Comparison of ENCODE assay signal across 8 cellular contexts in the genomic region with DNA sequence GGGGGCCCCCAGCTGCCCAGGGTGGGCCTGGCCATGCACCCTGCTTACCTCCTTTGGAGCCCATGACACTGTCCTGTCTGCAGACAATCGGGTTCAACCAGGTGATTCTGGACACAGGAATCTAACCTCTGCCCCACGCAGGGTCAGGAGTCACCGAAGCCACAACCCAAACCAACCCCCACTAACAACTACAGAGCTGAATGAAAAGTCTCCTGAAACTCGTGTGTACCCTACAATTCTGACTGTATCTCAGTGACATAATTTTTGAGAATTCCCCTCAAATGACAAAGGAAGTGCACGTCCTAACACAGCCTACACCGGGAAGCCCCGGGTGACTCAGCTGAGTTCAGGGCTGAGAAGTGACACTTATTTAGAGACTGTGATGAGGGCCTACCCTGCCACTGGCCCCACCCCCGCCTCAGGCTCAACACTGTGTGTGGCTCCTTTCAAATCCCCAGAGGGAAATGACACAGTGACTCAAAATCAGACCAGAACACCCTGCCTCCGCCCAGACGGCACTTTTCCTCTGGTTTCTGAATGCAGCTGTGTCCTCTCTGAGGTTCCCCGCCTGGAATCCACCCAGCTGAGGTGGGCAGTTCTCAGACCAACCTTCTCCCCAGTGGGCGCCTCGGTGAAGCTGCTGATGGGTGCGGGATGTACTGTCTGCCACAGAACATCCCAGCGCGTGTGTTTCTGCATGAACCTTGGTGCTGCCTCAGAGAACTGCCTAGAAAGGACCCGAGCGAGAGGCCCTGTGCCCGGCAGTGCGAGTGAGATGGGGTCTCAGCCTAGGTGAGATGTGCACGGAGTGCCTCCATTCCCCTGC. TPM values are rescaled to one million over a fixed set of nuclear protein-coding genes. Genes with fewer than 3 reads are reported as not detected.
DNase-seq lines count a peak whose midpoint lies in the region; ATAC-seq, FAIRE-seq and TF ChIP-seq lines count a peak whose summit lies in the region.

No MANE protein-coding gene starts in this region.

- no peak overlapping the region for H2AFZ ChIP-seq in endothelial cell of umbilical vein (ENCODE audit: low read depth, low read length)

- peak overlapping the region; percentile 40 for H3K9ac ChIP-seq in endothelial cell of umbilical vein (replicated peaks; ENCODE audit: extremely low read depth, insufficient read depth, low read length)

- intact Hi-C loops in endothelial cell of umbilical vein (cut with micrococcal nuclease): no loop called here
- intact Hi-C loops in spleen (cut with DNase I; ENCODE audit: low total_unique reads): no loop called here

- TF ChIP-seq CTCF in endothelial cell of umbilical vein (IDR thresholded peaks at IDR 0.05; ENCODE audit: extremely low read depth in 1 of 2, insufficient read depth in 1 of 2, low read depth in 1 of 2, low read length in 2 of 2): no peak
- TF ChIP-seq CTCF in spleen (IDR thresholded peaks at IDR 0.05 in 8 of 11, conservative IDR thresholded peaks at IDR 0.05 in 3 of 11): no peak

- H3K9me3 ChIP-seq in endothelial cell of umbilical vein (replicated peaks; ENCODE audit: control insufficient read depth, insufficient read depth, low read length) (no peaks in the 10 kb centered on the region), spleen (no peaks in the 10 kb centered on the region)

- BruUV-seq in endothelial cell of umbilical vein (replicated peaks; lab: Mats Ljungman, UMichigan): no TSS peak

- H3K4me1 ChIP-seq in endothelial cell of umbilical vein (ENCODE audit: control insufficient read depth, extremely low read depth, insufficient read depth, low read length) (peaks cover 20% of the 10 kb centered on the region), spleen (peaks cover 21 to 76% (median 34%) of the 10 kb centered on the region in 6 donors)

- no peak overlapping the region for H3K4me3 ChIP-seq in endothelial cell of umbilical vein (replicated peaks in 1 of 3; ENCODE audit: insufficient read depth in 1 of 3, low read depth in 1 of 3, low read length in 3 of 3)
- peak overlapping the region in 1 of 8 donors; percentile 25 for H3K4me3 ChIP-seq in spleen

- H3K4me2 ChIP-seq in endothelial cell of umbilical vein (ENCODE audit: insufficient read depth, low read length): peak overlapping the region; percentile 8

- H3K79me2 ChIP-seq in endothelial cell of umbilical vein (ENCODE audit: control insufficient read depth, insufficient read depth, low read length): peaks cover 13% of the 10 kb centered on the region

- H4K20me1 ChIP-seq in endothelial cell of umbilical vein (replicated peaks; ENCODE audit: control insufficient read depth, extremely low read depth, insufficient read depth, low read length): no peaks in the 10 kb centered on the region

- DNase-seq in CD1c-positive myeloid dendritic cell (ENCODE audit: extremely low spot score) (peak; percentile 97), endothelial cell of umbilical vein (ENCODE audit: low read depth, low spot score) (peak; percentile 54), spleen (peak; percentile 90), midbrain (lab: John Stamatoyannopoulos, UW) (no peak), mesenteric fat pad (ENCODE audit: low spot score) (no peak)
- DNase-seq in activated CD4-positive, alpha-beta T cell treated with anti-CD3 and anti-CD28 coated beads, Interleukin-2, amount 50 U/mL, for 24 hours (ENCODE audit: low read depth in 1 of 2, low spot score in 1 of 2): peak; percentile 76 to 93

- H3K9me1 ChIP-seq in endothelial cell of umbilical vein (replicated peaks; ENCODE audit: control insufficient read depth, extremely low read depth, insufficient read depth, low read length): no peaks in the 10 kb centered on the region

- ATAC-seq in GM19463 (IDR thresholded peaks at IDR 0.05; ENCODE audit: unreplicated experiment) (peak; percentile 95), HG03571 (IDR thresholded peaks at IDR 0.05; ENCODE audit: unreplicated experiment) (peak; percentile 86)

- dilution Hi-C loops in endothelial cell of umbilical vein (cut with MboI; ENCODE audit: extremely low pct_ligation_motif_present, low sequenced_read_pairs): no loop called here

- CTCF ChIA-PET in endothelial cell of umbilical vein (lab: Charles Lee): interaction anchor here (1.0 to 1.5 kb wide), 3 partner anchors 10 to 115 kb away, joined by 3 to 5 read pairs (median 4); partner anchors contain the start of gene TNIP2

- H3K27ac ChIP-seq in endothelial cell of umbilical vein (ENCODE audit: insufficient read depth, low read depth, low read length) (peak overlapping the region; percentile 77), spleen (peak overlapping the region; percentile 23 to 88 (median 74))

- no peak for TF ChIP-seq POLR2A in endothelial cell of umbilical vein (IDR thresholded peaks at IDR 0.05; ENCODE audit: low read depth, low read length)
- no peak for TF ChIP-seq POLR2A in spleen (IDR thresholded peaks at IDR 0.05)

- WGBS in spleen, 5 donors: 23 to 58% (median 55%) methylated on average over 17 to 21 of the region's 21 CpGs

- H3K36me3 ChIP-seq in endothelial cell of umbilical vein (ENCODE audit: control insufficient read depth in 2 of 2, extremely low read depth in 1 of 2, insufficient read depth in 2 of 2, low read length in 2 of 2): peaks cover 7 to 44% of the 10 kb centered on the region in 2 experiments
- peaks cover 0 to 86% (median 54%) of the 10 kb centered on the region in 6 donors for H3K36me3 ChIP-seq in spleen

- FAIRE-seq in endothelial cell of umbilical vein (lab: Jason Lieb, UNC): peak; percentile 85

- H3K27me3 ChIP-seq in endothelial cell of umbilical vein (ENCODE audit: control insufficient read depth in 2 of 2, insufficient read depth in 2 of 2, low read length in 2 of 2) (no peaks in the 10 kb centered on the region), spleen (replicated peaks in 1 of 7) (no peaks in the 10 kb centered on the region)

- POLR2A ChIA-PET in endothelial cell of umbilical vein (lab: Charles Lee): interaction anchor here (1.0 kb wide), 1 partner anchor 10 kb away, joined by 3 read pairs; the partner anchor contains the start of gene TNIP2

TF ChIP-seq in endothelial cell of umbilical vein, 7 proteins besides CTCF, POLR2A, EP300 and RAD21:
- TF ChIP-seq GATA2 (IDR thresholded peaks at IDR 0.05; ENCODE audit: insufficient read depth, insufficient read length, low read depth, low read length) (no peak), FOS (IDR thresholded peaks at IDR 0.05; ENCODE audit: borderline replicate concordance, insufficient read depth, low read length) (peak; percentile 40), MYC (IDR thresholded peaks at IDR 0.05; ENCODE audit: low read depth, low read length) (no peak), EZH2 (IDR thresholded peaks at IDR 0.05; ENCODE audit: borderline replicate concordance, low read depth, low read length, severe bottlenecking) (no peak), POLR2AphosphoS5 (IDR thresholded peaks at IDR 0.05; ENCODE audit: insufficient read depth, low read depth, low read length) (no peak), JUN (IDR thresholded peaks at IDR 0.05; ENCODE audit: borderline replicate concordance, insufficient read depth, insufficient read length, low read depth) (peak; percentile 5)
- TF ChIP-seq, protein P1, sequence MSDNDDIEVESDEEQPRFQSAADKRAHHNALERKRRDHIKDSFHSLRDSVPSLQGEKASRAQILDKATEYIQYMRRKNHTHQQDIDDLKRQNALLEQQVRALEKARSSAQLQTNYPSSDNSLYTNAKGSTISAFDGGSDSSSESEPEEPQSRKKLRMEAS (IDR thresholded peaks at IDR 0.05; ENCODE audit: insufficient read depth, insufficient read length): no peak
TF ChIP-seq in endothelial cell of umbilical vein: peak in this region for 2.

RNA-seq across cellular contexts. Expression of gene TNIP2, which starts 9.9 kb away (rescaled TPM):
- total RNA-seq in endothelial cell of umbilical vein (49.0 and 52.1 TPM in 2 replicates), spleen (10 to 100 TPM; 35.1 to 52.5 (median 50.4) TPM), mesenteric fat pad (49.5 TPM)
- polyA plus RNA-seq in endothelial cell of umbilical vein (37.7 and 40.4 TPM in 2 replicates), spleen (10 to 100 TPM; 32.7 to 53.5 (median 33.2) TPM)
- polyA plus RNA-seq in endothelial cell of umbilical vein (2011; cell fraction: cytosol; rRNA removed): 36.9 and 45.5 TPM in 2 replicates
- 77.9 and 79.6 TPM in 2 replicates for polyA plus RNA-seq in endothelial cell of umbilical vein (2011; cell fraction: nucleus; rRNA removed)
- polyA plus RNA-seq in endothelial cell of umbilical vein (2012): 38.1 and 44.1 TPM in 2 replicates
- polyA minus RNA-seq in endothelial cell of umbilical vein: 26.4 and 28.3 TPM in 2 replicates
- polyA minus RNA-seq in endothelial cell of umbilical vein (2011; cell fraction: cytosol; rRNA and poly(A)+ RNA removed): 8.7 TPM
- polyA minus RNA-seq in endothelial cell of umbilical vein (2011; cell fraction: nucleus; rRNA and poly(A)+ RNA removed): 12.2 and 25.3 TPM in 2 replicates

RNA-seq across cellular contexts. Expression of gene SH3BP2, which starts 46.7 kb away (rescaled TPM):
- total RNA-seq in endothelial cell of umbilical vein: 69.2 and 73.1 TPM in 2 replicates
- polyA plus RNA-seq in endothelial cell of umbilical vein: 62.9 and 73.9 TPM in 2 replicates
- 21.9 and 32.7 TPM in 2 replicates for polyA plus RNA-seq in endothelial cell of umbilical vein (2011; cell fraction: cytosol; rRNA removed)
- polyA plus RNA-seq in endothelial cell of umbilical vein (2011; cell fraction: nucleus; rRNA removed): 220 and 232 TPM in 2 replicates
- 24.3 and 30.0 TPM in 2 replicates for polyA plus RNA-seq in endothelial cell of umbilical vein (2012)
- polyA minus RNA-seq in endothelial cell of umbilical vein: 149 and 192 TPM in 2 replicates
- polyA minus RNA-seq in endothelial cell of umbilical vein (2011; cell fraction: cytosol; rRNA and poly(A)+ RNA removed): 7.4 TPM
- polyA minus RNA-seq in endothelial cell of umbilical vein (2011; cell fraction: nucleus; rRNA and poly(A)+ RNA removed): 74.5 and 84.1 TPM in 2 replicates
- 100 to 1,000 TPM; 150 to 295 (median 265) TPM for total RNA-seq in spleen
- polyA plus RNA-seq in spleen: 100 to 1,000 TPM in 1 of 3 donors, 10 to 100 TPM in 2; 42.0 to 138 (median 43.5) TPM
- total RNA-seq in mesenteric fat pad: 63.9 TPM

Comparison
In these comparisons a context has a peak if more than half of its experiments do, and no peak if none do; other contexts are left out.
1. DNase-seq: peak in CD1c-positive myeloid dendritic cell (single experiment), activated CD4-positive, alpha-beta T cell treated with anti-CD3 and anti-CD28 coated beads, Interleukin-2, amount 50 U/mL, for 24 hours (2 of 2), endothelial cell of umbilical vein (single experiment) and spleen (single experiment); none in midbrain (single experiment) and mesenteric fat pad (single experiment).